20 cellular contexts compared by ENCODE assay signal in genomic region chr21:27703806-27704205, GRCh38.
DNase-seq lines count a peak whose midpoint lies in the region; FAIRE-seq and TF ChIP-seq lines count a peak whose summit lies in the region.
"Had no signal": no experiment of that assay in that cellular context is flagged by ENCODE, and none has a peak within 500 bp of the region (broad histone marks: within the 10 kb centered on the region; RNA-seq: fewer than 3 reads in every experiment).

No MANE protein-coding gene starts in this region.

- no peak for FAIRE-seq in small intestine (lab: Jason Lieb, UNC)
- FAIRE-seq: H1, K562 had no signal

- TF ChIP-seq CTCF in AG09309 (IDR thresholded peaks at IDR 0.05; ENCODE audit: control insufficient read depth, insufficient read depth, low read depth, low read length, missing control alignments) (no peak), foreskin fibroblast (IDR thresholded peaks at IDR 0.05; ENCODE audit: low read depth, low read length) (no peak)

- no peak overlapping the region for H3K27ac ChIP-seq in small intestine (ENCODE audit: low read depth in 1 of 2, low read length in 1 of 2)
- H3K27ac ChIP-seq: SK-N-MC had no signal

- 56 to 65% (median 60%) methylated on average over 4 of the region's 4 CpGs for WGBS in small intestine, 3 donors

- H3K27me3 ChIP-seq in small intestine (ENCODE audit: control insufficient read depth in 2 of 2, insufficient read depth in 2 of 2, low read length in 2 of 2), result no peaks in the 10 kb centered on the region

- H3K4me3 ChIP-seq in AG09309 (ENCODE audit: control insufficient read depth, low read depth, low read length) (no peak overlapping the region), foreskin fibroblast (ENCODE audit: low read depth in 1 of 2, low read length in 2 of 2) (no peak overlapping the region), small intestine (ENCODE audit: low read depth in 1 of 2, low read length in 2 of 2) (no peak overlapping the region)
- H3K4me3 ChIP-seq: K562, SK-N-MC had no signal

- H3K36me3 ChIP-seq in small intestine (ENCODE audit: control insufficient read depth in 2 of 2, insufficient read depth in 2 of 2, low read length in 2 of 2), result no peaks in the 10 kb centered on the region

- H3K4me1 ChIP-seq in small intestine (ENCODE audit: control insufficient read depth in 2 of 2, insufficient read depth in 1 of 2, low read depth in 1 of 2, low read length in 1 of 2), result no peaks in the 10 kb centered on the region
- H3K4me1 ChIP-seq: Caco-2 had no signal

- H3K9me3 ChIP-seq in small intestine (ENCODE audit: control insufficient read depth, low read depth), result no peaks in the 10 kb centered on the region
- H3K9me3 ChIP-seq: Caco-2 had no signal

- DNase-seq in AG09309 (ENCODE audit: low read depth) (peak; percentile 60), GM04504 (ENCODE audit: low read depth) (peak; percentile 58), RPMI7951 (ENCODE audit: low read depth) (peak; percentile 14), foreskin fibroblast (peak; percentile 41 to 73), cerebellar cortex (ENCODE audit: low spot score) (no peak), amniotic stem cell (lab: John Stamatoyannopoulos, UW) (no peak), small intestine (no peak), NCI-H1930 (lab: John Stamatoyannopoulos, UW) (no peak)
- DNase-seq: AML-193; Caco-2; CD4-positive, CD25-positive, alpha-beta regulatory T cell; DMS153; EL; NCI-H1436 treated with DMSO at 0.1 percent for 48 hours; NCI-H2081; NCI-H510A treated with DMSO at 0.1 percent for 48 hours; NCI-H82 had no signal

Comparison
In these comparisons a context has a peak if more than half of its experiments do, and no peak if none do; other contexts are left out.
1. DNase-seq: peak in AG09309 (single experiment), GM04504 (single experiment), RPMI7951 (single experiment) and foreskin fibroblast (2 of 2); none in cerebellar cortex (single experiment), amniotic stem cell (single experiment), small intestine (single experiment) and NCI-H1930 (0 of 2).